In the genomic region with DNA sequence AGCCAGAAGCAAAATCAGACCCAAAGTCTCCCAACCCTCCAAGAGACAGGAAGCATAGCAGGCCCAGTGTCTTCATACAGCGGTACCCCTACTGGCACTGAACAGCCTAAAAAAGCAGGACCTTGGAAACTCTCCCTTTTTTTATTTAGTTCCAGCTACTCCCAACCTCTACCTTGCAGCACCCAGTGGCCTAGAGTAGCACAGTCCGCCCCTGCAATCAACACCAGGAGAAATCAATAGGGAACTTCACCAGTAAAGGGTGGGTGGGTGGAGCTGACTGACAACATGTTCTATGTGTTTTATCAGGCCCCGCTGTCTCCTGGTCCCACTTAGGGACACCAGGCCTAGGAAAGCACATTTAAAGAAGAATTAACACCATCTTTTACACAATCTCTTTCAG, we compare ENCODE assay signal across 6 cellular contexts.
"Had no signal": no experiment of that assay in that cellular context is flagged by ENCODE, and none has a peak within 500 bp of the region (broad histone marks: within the 10 kb centered on the region; RNA-seq: fewer than 3 reads in every experiment).

No MANE protein-coding gene starts in this region.

- H3K4me3 ChIP-seq: K562 had no signal

- ATAC-seq: K562 had no signal

- DNase-seq: GOT3, H7, HCEC 1CT, IMR-90, KG1 had no signal
